7 cellular contexts compared by ENCODE assay signal in genomic region chr1:32869844-32870614, GRCh38. TPM values are rescaled to one million over a fixed set of nuclear protein-coding genes. Genes with fewer than 3 reads are reported as not detected.
A peak's percentile ranks its signal among the peaks of the same experiment; 100 is the strongest.
DNase-seq lines count a peak whose midpoint lies in the region; ATAC-seq and TF ChIP-seq lines count a peak whose summit lies in the region.
"Had no signal": no experiment of that assay in that cellular context is flagged by ENCODE, and none has a peak within 500 bp of the region (broad histone marks: within the 10 kb centered on the region; RNA-seq: fewer than 3 reads in every experiment).

No MANE protein-coding gene starts in this region.

- H3K36me3 Mint-ChIP-seq in CD8-positive, alpha-beta memory T cell, result peaks cover 0 to 14% (median 0%) of the 10 kb centered on the region in 3 donors
- peaks cover 11 to 26% (median 16%) of the 10 kb centered on the region in 5 donors for H3K36me3 Mint-ChIP-seq in naive thymus-derived CD4-positive, alpha-beta T cell

- no peaks in the 10 kb centered on the region for H3K36me3 ChIP-seq in CD8-positive, alpha-beta memory T cell (ENCODE audit: insufficient read depth, low read length)
- no peaks in the 10 kb centered on the region for H3K36me3 ChIP-seq in naive thymus-derived CD4-positive, alpha-beta T cell (ENCODE audit: control insufficient read depth in 2 of 3, insufficient read depth in 3 of 3, low read length in 3 of 3)

- DNase-seq in CD8-positive, alpha-beta memory T cell, result no peak
- DNase-seq in astrocyte of the cerebellum (ENCODE audit: low read depth), result no peak
- DNase-seq in naive thymus-derived CD4-positive, alpha-beta T cell, result no peak
- DNase-seq in GF-D8 (lab: John Stamatoyannopoulos, UW), result no peak
- no peak for DNase-seq in NCI-H2171 (lab: John Stamatoyannopoulos, UW)
- no peak for DNase-seq in RKO (ENCODE audit: low spot score)

- H3K4me3 Mint-ChIP-seq in CD8-positive, alpha-beta memory T cell, result peak overlapping the region; percentile 67 to 77 (median 74)
- peak overlapping the region; percentile 51 to 83 (median 67) for H3K4me3 Mint-ChIP-seq in naive thymus-derived CD4-positive, alpha-beta T cell

- peaks cover 36 to 50% of the 10 kb centered on the region in 2 donors for H3K27me3 Mint-ChIP-seq in CD8-positive, alpha-beta memory T cell
- peaks cover 39 to 53% (median 45%) of the 10 kb centered on the region in 5 donors for H3K27me3 Mint-ChIP-seq in naive thymus-derived CD4-positive, alpha-beta T cell

- POLR2A ChIA-PET in CD8-positive, alpha-beta memory T cell (lab: Charles Lee), result no interaction called here
- POLR2A ChIA-PET in naive thymus-derived CD4-positive, alpha-beta T cell (lab: Charles Lee), result no interaction called here

- peaks cover 19 to 30% (median 24%) of the 10 kb centered on the region in 3 donors for H3K4me1 Mint-ChIP-seq in CD8-positive, alpha-beta memory T cell
- H3K4me1 Mint-ChIP-seq in naive thymus-derived CD4-positive, alpha-beta T cell, result peaks cover 11 to 28% (median 14%) of the 10 kb centered on the region in 7 donors

- H3K9me3 Mint-ChIP-seq in CD8-positive, alpha-beta memory T cell, result no peaks in the 10 kb centered on the region
- H3K9me3 Mint-ChIP-seq in naive thymus-derived CD4-positive, alpha-beta T cell, result peaks cover 0 to 1% (median 0%) of the 10 kb centered on the region in 11 donors

- H3K27ac Mint-ChIP-seq in CD8-positive, alpha-beta memory T cell, result peak overlapping the region in 4 of 8 donors; percentile 17 to 73 (median 30)
- no peak overlapping the region for H3K27ac Mint-ChIP-seq in naive thymus-derived CD4-positive, alpha-beta T cell

- no peak overlapping the region for H3K4me3 ChIP-seq in CD8-positive, alpha-beta memory T cell (ENCODE audit: low read length)
- peak overlapping the region; percentile 19 for H3K4me3 ChIP-seq in astrocyte of the cerebellum (ENCODE audit: low read depth, low read length)
- H3K4me3 ChIP-seq in naive thymus-derived CD4-positive, alpha-beta T cell (ENCODE audit: low read length), result no peak overlapping the region

- H3K4me1 ChIP-seq in CD8-positive, alpha-beta memory T cell (ENCODE audit: insufficient read depth, low read length), result peaks cover 7% of the 10 kb centered on the region
- H3K4me1 ChIP-seq in naive thymus-derived CD4-positive, alpha-beta T cell (ENCODE audit: control insufficient read depth in 2 of 2, insufficient read depth in 2 of 2, low read length in 2 of 2), result peaks cover 0 to 11% of the 10 kb centered on the region in 2 donors

- ATAC-seq in naive thymus-derived CD4-positive, alpha-beta T cell, result no peak

- no peak overlapping the region for H3K27ac ChIP-seq in CD8-positive, alpha-beta memory T cell (ENCODE audit: low read depth, low read length)
- H3K27ac ChIP-seq in naive thymus-derived CD4-positive, alpha-beta T cell (ENCODE audit: low read depth, low read length), result no peak overlapping the region

- intact Hi-C loops in naive thymus-derived CD4-positive, alpha-beta T cell (cut with micrococcal nuclease), result no loop called here

- H3K27me3 ChIP-seq in CD8-positive, alpha-beta memory T cell (ENCODE audit: insufficient read depth, low read length, poor library complexity, severe bottlenecking), result peaks cover 35% of the 10 kb centered on the region
- peaks cover 3 to 15% of the 10 kb centered on the region in 2 donors for H3K27me3 ChIP-seq in naive thymus-derived CD4-positive, alpha-beta T cell (ENCODE audit: control insufficient read depth in 2 of 2, insufficient read depth in 2 of 2, low read length in 2 of 2)

- CTCF ChIA-PET in CD8-positive, alpha-beta memory T cell (lab: Charles Lee), result interaction anchor here (9.5 kb wide), 1 partner anchor 159 kb away, joined by 112 read pairs; no protein-coding TSS in a partner anchor
- CTCF ChIA-PET in naive thymus-derived CD4-positive, alpha-beta T cell (lab: Charles Lee), result interaction anchor here (1.0 kb wide), 1 partner anchor 9 kb away, joined by 3 read pairs; no protein-coding TSS in a partner anchor

- TF ChIP-seq CTCF in astrocyte of the cerebellum (IDR thresholded peaks at IDR 0.05; ENCODE audit: low read depth, low read length, missing control alignments), result no peak

- H3K9me3 ChIP-seq in CD8-positive, alpha-beta memory T cell (ENCODE audit: low read length), result no peaks in the 10 kb centered on the region
- no peaks in the 10 kb centered on the region for H3K9me3 ChIP-seq in naive thymus-derived CD4-positive, alpha-beta T cell (ENCODE audit: control insufficient read depth in 2 of 3, low read length in 3 of 3)

- in situ Hi-C loops in astrocyte of the cerebellum (cut with HindIII; ENCODE audit: low sequenced_read_pairs), result no loop called here

RNA-seq across cellular contexts. Expression of gene FNDC5, which starts 0.7 kb away (rescaled TPM):
- total RNA-seq in CD8-positive, alpha-beta memory T cell, result not detected
- polyA plus RNA-seq in CD8-positive, alpha-beta memory T cell, result 0.77 TPM
- not detected for total RNA-seq in naive thymus-derived CD4-positive, alpha-beta T cell
- under 1 TPM in 1 of 2 donors, not detected in 1; 0.25 TPM for polyA plus RNA-seq in naive thymus-derived CD4-positive, alpha-beta T cell

RNA-seq across cellular contexts. Expression of gene HPCA, which starts 16.3 kb away (rescaled TPM):
- not detected for total RNA-seq in CD8-positive, alpha-beta memory T cell
- polyA plus RNA-seq in CD8-positive, alpha-beta memory T cell, result not detected
- total RNA-seq in naive thymus-derived CD4-positive, alpha-beta T cell, result under 1 TPM in 2 of 5 experiments, not detected in 3; 0.31 to 0.43 TPM
- not detected for polyA plus RNA-seq in naive thymus-derived CD4-positive, alpha-beta T cell
- total RNA-seq: glomerular endothelial cell had no signal

RNA-seq across cellular contexts. Expression of gene TMEM54, which starts 31.2 kb away (rescaled TPM):
- 1 to 10 TPM; 2.5 to 2.6 TPM for total RNA-seq in CD8-positive, alpha-beta memory T cell
- not detected for polyA plus RNA-seq in CD8-positive, alpha-beta memory T cell
- not detected for total RNA-seq in naive thymus-derived CD4-positive, alpha-beta T cell
- not detected for polyA plus RNA-seq in naive thymus-derived CD4-positive, alpha-beta T cell

RNA-seq across cellular contexts. Expression of gene S100PBP, which starts 52.6 kb away (rescaled TPM):
- 10 to 100 TPM; 28.6 to 30.6 TPM for total RNA-seq in CD8-positive, alpha-beta memory T cell
- polyA plus RNA-seq in CD8-positive, alpha-beta memory T cell, result 17.3 TPM
- 10 to 100 TPM; 36.3 to 69.0 (median 60.2) TPM for total RNA-seq in naive thymus-derived CD4-positive, alpha-beta T cell
- 1 to 10 TPM; 9.3 to 9.6 TPM for polyA plus RNA-seq in naive thymus-derived CD4-positive, alpha-beta T cell

RNA-seq across cellular contexts. Expression of gene YARS1, which starts 52.9 kb away (rescaled TPM):
- total RNA-seq in CD8-positive, alpha-beta memory T cell, result 100 to 1,000 TPM; 205 to 219 TPM
- 131 TPM for polyA plus RNA-seq in CD8-positive, alpha-beta memory T cell
- total RNA-seq in naive thymus-derived CD4-positive, alpha-beta T cell, result 100 to 1,000 TPM in 2 of 5 experiments, 10 to 100 TPM in 3; 70.2 to 175 (median 86.8) TPM
- 10 to 100 TPM; 48.6 to 49.5 TPM for polyA plus RNA-seq in naive thymus-derived CD4-positive, alpha-beta T cell
